ENCODE assay signal across 26 cellular contexts in genomic region chrX:2512501-2512900, GRCh38.
"Had no signal": no experiment of that assay in that cellular context is flagged by ENCODE, and none has a peak within 500 bp of the region (broad histone marks: within the 10 kb centered on the region; RNA-seq: fewer than 3 reads in every experiment).

No MANE protein-coding gene starts in this region.

- H3K36me3 ChIP-seq: esophagus squamous epithelium, heart right ventricle, left lung, neutrophil, pancreas, prostate gland, right atrium auricular region, stomach, thyroid gland had no signal

- H3K9me3 ChIP-seq: esophagus squamous epithelium, heart right ventricle, left lung, neutrophil, pancreas, prostate gland, right atrium auricular region, stomach, thyroid gland had no signal

- H3K4me3 ChIP-seq: esophagus squamous epithelium, heart right ventricle, left lung, pancreas, prostate gland, right atrium auricular region, skin epidermis, stomach, thyroid gland had no signal

- H3K27ac ChIP-seq: esophagus squamous epithelium, heart right ventricle, left lung, neutrophil, pancreas, prostate gland, right atrium auricular region, skin epidermis, stomach, thyroid gland had no signal

- H3K27ac Mint-ChIP-seq: effector memory CD8-positive, alpha-beta T cell; naive thymus-derived CD4-positive, alpha-beta T cell had no signal

- DNase-seq: cerebellar nuclear complex; cortex of kidney; effector memory CD8-positive, alpha-beta T cell; erythroblast; esophagus squamous epithelium; foreskin melanocyte; glutamatergic neuron; heart right ventricle; hippocampal formation; left cardiac atrium; left lung; mesenchymal stem cell; midbrain; naive thymus-derived CD4-positive, alpha-beta T cell; pancreas; stimulated activated CD4-positive, alpha-beta T cell treated with anti-CD3 and anti-CD28 coated beads, Interleukin-15, amount 100 ng/mL, for 24 hours; stimulated activated CD4-positive, alpha-beta T cell treated with anti-CD3 and anti-CD28 coated beads, Interleukin-4, amount 100 ng/mL, for 1 hour; stimulated activated CD8-positive, alpha-beta memory T cell treated with anti-CD3 and anti-CD28 coated beads, Interleukin-4, amount 100 ng/mL, for 48 hours; stimulated activated naive CD4-positive, alpha-beta T cell treated with Interleukin-2 at 50 U/mL for 16 hours; stomach; thyroid gland had no signal

- H3K27me3 Mint-ChIP-seq: type B pancreatic cell had no signal

- H3K9me3 Mint-ChIP-seq: effector memory CD8-positive, alpha-beta T cell; naive thymus-derived CD4-positive, alpha-beta T cell; type B pancreatic cell had no signal

- H3K36me3 Mint-ChIP-seq: naive thymus-derived CD4-positive, alpha-beta T cell; type B pancreatic cell had no signal

- H3K27me3 ChIP-seq: esophagus squamous epithelium, left lung, pancreas, right atrium auricular region, thyroid gland had no signal

- ATAC-seq: effector memory CD8-positive, alpha-beta T cell; heart right ventricle; left cardiac atrium; left lung; naive thymus-derived CD4-positive, alpha-beta T cell; pancreas had no signal

- H3K4me3 Mint-ChIP-seq: effector memory CD8-positive, alpha-beta T cell; naive thymus-derived CD4-positive, alpha-beta T cell; type B pancreatic cell had no signal

- H3K4me1 ChIP-seq: esophagus squamous epithelium, heart right ventricle, left lung, prostate gland, right atrium auricular region, stomach, thyroid gland had no signal
